In genomic region chr3:49015072-49015471, GRCh38 we compare ENCODE assay signal across 26 cellular contexts. TPM values are rescaled to one million over a fixed set of nuclear protein-coding genes. Genes with fewer than 3 reads are reported as not detected.
DNase-seq lines count a peak whose midpoint lies in the region; ATAC-seq, FAIRE-seq and TF ChIP-seq lines count a peak whose summit lies in the region.
"Had no signal": no experiment of that assay in that cellular context is flagged by ENCODE, and none has a peak within 500 bp of the region (broad histone marks: within the 10 kb centered on the region; RNA-seq: fewer than 3 reads in every experiment).

No MANE protein-coding gene starts in this region.

- H3K9me3 ChIP-seq in effector memory CD4-positive, alpha-beta T cell (ENCODE audit: control insufficient read depth, low read length), result no peaks in the 10 kb centered on the region
- H3K9me3 ChIP-seq: BLaER1 treated with 17β-estradiol and CSF1 and Interleukin-3, amounts not matched to agents 10 nM and 100 nM; left lung had no signal

- H3K27ac ChIP-seq in effector memory CD4-positive, alpha-beta T cell (ENCODE audit: insufficient read depth, low read length, poor library complexity, severe bottlenecking), result no peak overlapping the region
- H3K27ac ChIP-seq in foreskin keratinocyte, result no peak overlapping the region
- H3K27ac ChIP-seq: BLaER1 treated with 17β-estradiol and CSF1 and Interleukin-3, amounts not matched to agents 10 nM and 100 nM; hepatocyte; left lung; SK-N-MC had no signal

- no peaks in the 10 kb centered on the region for H3K27me3 Mint-ChIP-seq in activated naive CD4-positive, alpha-beta T cell treated with anti-CD3 and anti-CD28 coated beads for 36 hours (ENCODE audit: low read depth)
- H3K27me3 Mint-ChIP-seq in memory B cell, result no peaks in the 10 kb centered on the region
- H3K27me3 Mint-ChIP-seq: activated naive CD4-positive, alpha-beta T cell treated with anti-CD3 and anti-CD28 coated beads, Interleukin-2, amount 10 ng/mL, durations not matched to agents 7 days and 5 days; natural killer cell treated with Interleukin-12 subunit alpha and Interleukin-12 subunit beta and Interleukin-15 and Interleukin-18, amount 100 ng/mL, for 72 hours; T-helper 17 cell had no signal

- CTCF ChIA-PET in activated naive CD4-positive, alpha-beta T cell treated with anti-CD3 and anti-CD28 coated beads for 36 hours (lab: Charles Lee), result interaction anchor here (0.9 to 8.7 kb wide), 3 partner anchors 5 to 27 kb away, joined by 3 to 84 read pairs (median 8); partner anchors contain the start of gene WDR6

- ATAC-seq in memory B cell (ENCODE audit: low read depth), result no peak
- ATAC-seq in foreskin keratinocyte, result no peak
- ATAC-seq: left lung; natural killer cell treated with Interleukin-12 subunit alpha and Interleukin-12 subunit beta and Interleukin-15 and Interleukin-18, amount 100 ng/mL, for 72 hours; T-helper 17 cell had no signal

- H3K4me3 ChIP-seq in effector memory CD4-positive, alpha-beta T cell (ENCODE audit: insufficient read depth, low read depth, low read length, poor library complexity, severe bottlenecking), result no peak overlapping the region
- H3K4me3 ChIP-seq: BLaER1 treated with 17β-estradiol and CSF1 and Interleukin-3, amounts not matched to agents 10 nM and 100 nM; hepatocyte; left lung; SK-N-MC had no signal

- peaks cover 17% of the 10 kb centered on the region for H3K4me1 ChIP-seq in effector memory CD4-positive, alpha-beta T cell (ENCODE audit: control insufficient read depth, insufficient read depth, low read length, poor library complexity, severe bottlenecking)
- H3K4me1 ChIP-seq in foreskin keratinocyte, result peaks cover 5% of the 10 kb centered on the region

- H3K4me3 Mint-ChIP-seq in activated naive CD4-positive, alpha-beta T cell treated with anti-CD3 and anti-CD28 coated beads for 36 hours, result peak overlapping the region; percentile 11
- H3K4me3 Mint-ChIP-seq in memory B cell, result no peak overlapping the region
- H3K4me3 Mint-ChIP-seq: activated naive CD4-positive, alpha-beta T cell treated with anti-CD3 and anti-CD28 coated beads, Interleukin-2, amount 10 ng/mL, durations not matched to agents 7 days and 5 days; natural killer cell treated with Interleukin-12 subunit alpha and Interleukin-12 subunit beta and Interleukin-15 and Interleukin-18, amount 100 ng/mL, for 72 hours had no signal

- peak overlapping the region; percentile 34 for H3K27ac Mint-ChIP-seq in activated naive CD4-positive, alpha-beta T cell treated with anti-CD3 and anti-CD28 coated beads for 36 hours
- H3K27ac Mint-ChIP-seq in memory B cell, result peak overlapping the region; percentile 31
- H3K27ac Mint-ChIP-seq: natural killer cell treated with Interleukin-12 subunit alpha and Interleukin-12 subunit beta and Interleukin-15 and Interleukin-18, amount 100 ng/mL, for 72 hours; T-helper 17 cell had no signal

- no peaks in the 10 kb centered on the region for H3K9me3 Mint-ChIP-seq in activated naive CD4-positive, alpha-beta T cell treated with anti-CD3 and anti-CD28 coated beads for 36 hours
- H3K9me3 Mint-ChIP-seq in memory B cell, result no peaks in the 10 kb centered on the region
- H3K9me3 Mint-ChIP-seq: activated naive CD4-positive, alpha-beta T cell treated with anti-CD3 and anti-CD28 coated beads, Interleukin-2, amount 10 ng/mL, durations not matched to agents 7 days and 5 days; immature natural killer cell; natural killer cell treated with Interleukin-12 subunit alpha and Interleukin-12 subunit beta and Interleukin-15 and Interleukin-18, amount 100 ng/mL, for 72 hours had no signal

- no peaks in the 10 kb centered on the region for H3K27me3 ChIP-seq in effector memory CD4-positive, alpha-beta T cell (replicated peaks; ENCODE audit: control insufficient read depth, insufficient read depth, low read length, poor library complexity, severe bottlenecking)
- no peaks in the 10 kb centered on the region for H3K27me3 ChIP-seq in foreskin keratinocyte
- H3K27me3 ChIP-seq: BLaER1 treated with 17β-estradiol and CSF1 and Interleukin-3, amounts not matched to agents 10 nM and 100 nM; hepatocyte; left lung had no signal

- H3K36me3 ChIP-seq in effector memory CD4-positive, alpha-beta T cell (ENCODE audit: control insufficient read depth, insufficient read depth, low read length), result peaks cover 46% of the 10 kb centered on the region

- intact Hi-C loops in activated naive CD4-positive, alpha-beta T cell treated with anti-CD3 and anti-CD28 coated beads for 36 hours (cut with micrococcal nuclease), result no loop called here

- peaks cover 18% of the 10 kb centered on the region for H3K36me3 Mint-ChIP-seq in activated naive CD4-positive, alpha-beta T cell treated with anti-CD3 and anti-CD28 coated beads for 36 hours (ENCODE audit: low read depth)
- H3K36me3 Mint-ChIP-seq in memory B cell, result peaks cover 8% of the 10 kb centered on the region
- H3K36me3 Mint-ChIP-seq: natural killer cell treated with Interleukin-12 subunit alpha and Interleukin-12 subunit beta and Interleukin-15 and Interleukin-18, amount 100 ng/mL, for 72 hours had no signal

- no peak for TF ChIP-seq CTCF in foreskin keratinocyte (conservative IDR thresholded peaks at IDR 0.05)

- FAIRE-seq in urothelium cell line (lab: Jason Lieb, UNC), result peak; percentile 30

- H3K4me1 Mint-ChIP-seq in activated naive CD4-positive, alpha-beta T cell treated with anti-CD3 and anti-CD28 coated beads for 36 hours (ENCODE audit: low read depth), result peaks cover 16% of the 10 kb centered on the region
- H3K4me1 Mint-ChIP-seq in memory B cell, result peaks cover 17% of the 10 kb centered on the region

- DNase-seq in activated naive CD4-positive, alpha-beta T cell treated with anti-CD3 and anti-CD28 coated beads for 36 hours, result no peak
- DNase-seq in activated naive CD4-positive, alpha-beta T cell treated with Interleukin-2 at 50 U/mL for 16 hours, result no peak
- no peak for DNase-seq in memory B cell (ENCODE audit: low spot score in 2 of 2)
- no peak for DNase-seq in urothelium cell line (ENCODE audit: low spot score)
- DNase-seq in effector memory CD4-positive, alpha-beta T cell, result no peak
- DNase-seq in foreskin keratinocyte, result no peak
- DNase-seq: activated CD4-positive, alpha-beta T cell treated with anti-CD3 and anti-CD28 coated beads, Interleukin-2, amount 50 U/mL, for 48 hours; activated naive CD4-positive, alpha-beta T cell treated with anti-CD3 and anti-CD28 coated beads, Interleukin-2, amount 10 ng/mL, durations not matched to agents 7 days and 5 days; aorta; central memory CD4-positive, alpha-beta T cell; erythroblast; foreskin fibroblast; immature natural killer cell; KBM-7; left lung; midbrain; MM.1S; NCI-H146; NCI-H2171; NCI-H526 treated with DMSO at 0.1 percent for 48 hours; substantia nigra; T-helper 17 cell had no signal

RNA-seq across cellular contexts. Expression of gene DALRD3, which starts 3.3 kb away (rescaled TPM):
- total RNA-seq in activated naive CD4-positive, alpha-beta T cell treated with anti-CD3 and anti-CD28 coated beads for 36 hours, result 10 to 100 TPM; 19.5 to 19.7 TPM
- 32.3 and 33.1 TPM in 2 replicates for total RNA-seq in foreskin keratinocyte
- polyA plus RNA-seq in foreskin keratinocyte, result 34.3 and 35.0 TPM in 2 replicates

RNA-seq across cellular contexts. Expression of gene NDUFAF3, which starts 6.8 kb away (rescaled TPM):
- total RNA-seq in activated naive CD4-positive, alpha-beta T cell treated with anti-CD3 and anti-CD28 coated beads for 36 hours, result 100 to 1,000 TPM; 113 to 115 TPM
- total RNA-seq in foreskin keratinocyte, result 106 and 108 TPM in 2 replicates
- 123 and 130 TPM in 2 replicates for polyA plus RNA-seq in foreskin keratinocyte

RNA-seq across cellular contexts. Expression of gene WDR6, which starts 7.9 kb away (rescaled TPM):
- 100 to 1,000 TPM; 119 to 120 TPM for total RNA-seq in activated naive CD4-positive, alpha-beta T cell treated with anti-CD3 and anti-CD28 coated beads for 36 hours
- 92.6 and 94.8 TPM in 2 replicates for total RNA-seq in foreskin keratinocyte
- 75.2 and 79.6 TPM in 2 replicates for polyA plus RNA-seq in foreskin keratinocyte

RNA-seq across cellular contexts. Expression of gene IMPDH2, which starts 14.1 kb away (rescaled TPM):
- 100 to 1,000 TPM; 565 to 593 TPM for total RNA-seq in activated naive CD4-positive, alpha-beta T cell treated with anti-CD3 and anti-CD28 coated beads for 36 hours
- total RNA-seq in foreskin keratinocyte, result 190 and 243 TPM in 2 replicates
- 191 and 247 TPM in 2 replicates for polyA plus RNA-seq in foreskin keratinocyte

RNA-seq across cellular contexts. Expression of gene P4HTM, which starts 25.0 kb away (rescaled TPM):
- total RNA-seq in activated naive CD4-positive, alpha-beta T cell treated with anti-CD3 and anti-CD28 coated beads for 36 hours, result 10 to 100 TPM; 20.2 to 21.7 TPM
- 2.2 and 3.0 TPM in 2 replicates for total RNA-seq in foreskin keratinocyte
- polyA plus RNA-seq in foreskin keratinocyte, result 2.3 and 2.9 TPM in 2 replicates
